Comparison of ENCODE assay signal across 12 cellular contexts in the genomic region with DNA sequence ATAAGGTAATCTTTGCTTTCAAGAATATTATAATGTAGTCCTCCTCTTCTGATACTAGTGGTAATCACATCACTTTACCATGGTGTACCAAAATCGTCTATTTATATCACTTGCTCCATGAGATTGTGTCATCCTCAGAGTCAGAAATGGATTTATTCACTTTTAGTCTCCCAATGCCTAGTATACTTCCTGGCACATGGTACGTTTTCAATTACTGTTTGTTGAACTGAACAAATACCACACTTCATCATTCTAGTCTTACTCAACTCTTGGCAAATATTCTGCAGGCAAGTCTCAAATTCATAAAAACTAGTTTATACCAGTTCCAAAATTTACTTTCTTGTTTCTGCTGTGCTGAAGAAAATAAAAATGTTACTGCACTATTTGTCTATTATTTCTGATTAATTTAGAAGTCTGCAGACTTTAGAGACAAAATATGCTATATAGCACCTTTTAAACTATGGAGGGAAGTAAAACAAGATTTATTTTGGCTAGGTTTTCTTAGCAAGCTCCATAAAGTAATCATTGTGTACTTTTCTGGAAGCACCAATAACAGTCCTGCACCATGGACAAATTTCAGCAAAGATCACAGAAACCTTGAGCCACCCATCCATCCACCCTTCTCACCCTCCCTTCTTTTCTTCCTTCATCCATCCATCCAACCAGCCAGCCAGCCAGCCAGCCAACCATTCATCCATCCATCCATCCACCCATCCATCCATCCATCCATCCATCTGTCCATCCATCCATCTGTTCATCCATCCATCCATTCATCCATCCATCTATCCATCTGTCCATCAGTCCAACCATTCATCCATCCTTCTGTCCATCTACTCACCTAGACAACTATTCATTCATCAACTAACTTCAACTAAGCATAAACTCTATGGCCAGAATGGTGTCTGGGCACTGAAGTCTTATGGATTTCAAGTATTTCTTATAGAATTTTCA.
A peak's percentile ranks its signal among the peaks of the same experiment; 100 is the strongest.
DNase-seq lines count a peak whose midpoint lies in the region; ATAC-seq and TF ChIP-seq lines count a peak whose summit lies in the region.
"Had no signal": no experiment of that assay in that cellular context is flagged by ENCODE, and none has a peak within 500 bp of the region (broad histone marks: within the 10 kb centered on the region; RNA-seq: fewer than 3 reads in every experiment).

No MANE protein-coding gene starts in this region.

- TF ChIP-seq CTCF in fibroblast of the aortic adventitia (IDR thresholded peaks at IDR 0.05; ENCODE audit: insufficient read depth, low read length): no peak

- ATAC-seq in SK-N-SH treated with all-trans-retinoic acid at 6 μM for 48 hours (peak; percentile 92), HG02763 (IDR thresholded peaks at IDR 0.05; ENCODE audit: unreplicated experiment) (no peak)

- DNase-seq in GM04504 (ENCODE audit: low read depth) (peak; percentile 73), fibroblast of the aortic adventitia (ENCODE audit: low read depth) (peak; percentile 87), skeletal muscle cell (ENCODE audit: low read depth) (peak; percentile 70), T-helper 1 cell (no peak)
- no peak for DNase-seq in stimulated activated CD4-positive, alpha-beta T cell treated with anti-CD3 and anti-CD28 coated beads, Interleukin-1b, Interleukin-23, amount 100 ng/mL, for 48 hours
- DNase-seq: dermis blood vessel endothelial cell, H9, midbrain, NCI-H187, substantia nigra had no signal

- H3K4me3 ChIP-seq in fibroblast of the aortic adventitia (ENCODE audit: low read depth, low read length) (no peak overlapping the region), skeletal muscle cell (ENCODE audit: low read depth, low read length) (no peak overlapping the region)

TF ChIP-seq in SK-N-SH treated with all-trans-retinoic acid at 6 μM for 48 hours, 23 proteins besides CTCF, POLR2A, EP300 and RAD21:
- 0 out of 2 replicates have a peak, but pooled peaks have one; percentile 64 for TF ChIP-seq TOX (CRISPR knock-in tag; IDR thresholded peaks at IDR 0.05; ENCODE audit: borderline replicate concordance)
- TF ChIP-seq ZNF565 (CRISPR knock-in tag; conservative IDR thresholded peaks at IDR 0.05; ENCODE audit: low read depth): no peak
- no peak for TF ChIP-seq ZC3H10 (CRISPR knock-in tag; IDR thresholded peaks at IDR 0.05)
- TF ChIP-seq ARNTL (CRISPR knock-in tag; IDR thresholded peaks at IDR 0.05; ENCODE audit: borderline replicate concordance, low read depth): no peak

Comparison
In these comparisons a context has a peak if more than half of its experiments do, and no peak if none do; other contexts are left out.
1. DNase-seq: peak in GM04504 (single experiment), fibroblast of the aortic adventitia (single experiment) and skeletal muscle cell (single experiment); none in stimulated activated CD4-positive, alpha-beta T cell treated with anti-CD3 and anti-CD28 coated beads, Interleukin-1b, Interleukin-23, amount 100 ng/mL, for 48 hours (single experiment) and T-helper 1 cell (0 of 5).